8 cellular contexts compared by ENCODE assay signal in the genomic region with DNA sequence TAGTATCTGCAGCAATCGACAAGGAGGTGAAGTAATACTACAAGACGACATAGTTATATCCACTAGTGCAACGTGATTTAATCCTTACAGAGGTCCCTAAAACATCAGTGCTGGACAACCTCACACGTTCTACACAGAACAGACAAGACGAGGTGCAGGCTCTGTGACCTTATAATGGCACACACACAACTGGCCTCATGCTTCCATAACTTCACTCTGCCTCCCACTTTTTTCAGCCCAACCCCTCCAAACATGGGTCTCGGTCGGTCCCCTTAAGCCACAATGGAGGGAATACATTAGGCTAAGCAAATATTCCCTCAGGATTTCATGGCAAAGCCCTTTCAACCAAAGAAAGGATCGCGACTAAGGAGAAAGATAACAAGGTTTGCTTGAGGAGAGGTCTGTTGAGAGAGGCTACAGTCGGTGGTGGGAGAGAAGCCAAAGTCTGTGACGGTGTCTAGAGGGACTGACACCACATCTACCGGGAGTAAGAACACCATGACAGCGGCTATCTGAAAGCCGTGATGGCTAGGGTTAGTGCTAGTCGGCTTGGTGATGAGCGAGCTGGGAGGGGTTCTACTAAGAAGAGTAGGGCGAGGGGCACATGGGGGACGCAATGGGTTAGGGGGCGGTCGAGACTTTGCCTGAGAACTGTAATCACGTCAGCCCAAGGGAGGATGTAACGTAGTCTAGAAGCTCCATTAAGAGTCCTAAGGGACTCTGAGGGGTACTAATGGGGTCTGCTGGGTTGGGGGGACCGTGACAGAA. TPM values are rescaled to one million over a fixed set of nuclear protein-coding genes. Genes with fewer than 3 reads are reported as not detected.
DNase-seq lines count a peak whose midpoint lies in the region; ATAC-seq, FAIRE-seq and TF ChIP-seq lines count a peak whose summit lies in the region.

No MANE protein-coding gene starts in this region.

- 8% methylated on average over 23 of the region's 23 CpGs for WGBS in A549 (ENCODE audit: missing lambda C conversion rate)

- peak; percentile 18 for FAIRE-seq in A549 (lab: Jason Lieb, UNC)

- POLR2A ChIA-PET in A549 (lab: Yijun Ruan, JAX): interaction anchor here (2.0 kb wide), 1 partner anchor 110 kb away, joined by 6 read pairs; no protein-coding TSS in a partner anchor

- H3K36me3 Mint-ChIP-seq in activated T-helper 2 cell treated with anti-CD3 and anti-CD28 coated beads, Interferon-gamma antibody, Interleukin-2, Interleukin-4, amounts not matched to agents 10 μg/mL and 5 μg/mL and 100 μg/mL, durations not matched to agents 14 hours and 24 hours and 36 hours (ENCODE audit: low read depth): no peaks in the 10 kb centered on the region

- ATAC-seq in A549: peak; percentile 36
- ATAC-seq in omental fat pad (ENCODE audit: low FRiP score): peak; percentile 1

- peak overlapping the region; percentile 90 to 94 for H3K27ac ChIP-seq in A549

- TF ChIP-seq EP300 in A549 (IDR thresholded peaks at IDR 0.05): no peak

- CTCF ChIA-PET in A549 (lab: Yijun Ruan, JAX): interaction anchor here (2.4 kb wide), 1 partner anchor 40 kb away, joined by 9 read pairs; no protein-coding TSS in a partner anchor

- H3K27me3 Mint-ChIP-seq in activated T-helper 2 cell treated with anti-CD3 and anti-CD28 coated beads, Interferon-gamma antibody, Interleukin-2, Interleukin-4, amounts not matched to agents 10 μg/mL and 5 μg/mL and 100 μg/mL, durations not matched to agents 14 hours and 24 hours and 36 hours (ENCODE audit: low read depth): peaks cover 8% of the 10 kb centered on the region

- peaks cover 30% of the 10 kb centered on the region for H3K4me1 Mint-ChIP-seq in activated T-helper 2 cell treated with anti-CD3 and anti-CD28 coated beads, Interferon-gamma antibody, Interleukin-2, Interleukin-4, amounts not matched to agents 10 μg/mL and 5 μg/mL and 100 μg/mL, durations not matched to agents 14 hours and 24 hours and 36 hours (ENCODE audit: low read depth)

- TF ChIP-seq CTCF in A549 (IDR thresholded peaks at IDR 0.05) (no peak), GM12875 (IDR thresholded peaks at IDR 0.05; ENCODE audit: borderline replicate concordance, insufficient read depth, low read depth, low read length) (no peak), omental fat pad (IDR thresholded peaks at IDR 0.05) (no peak)

- H3K4me1 ChIP-seq in A549: peaks cover 40% of the 10 kb centered on the region

- H3K4me3 ChIP-seq in A549: peak overlapping the region; percentile 79
- peak overlapping the region; percentile 99 for H3K4me3 ChIP-seq in GM12875 (ENCODE audit: low read depth, low read length)
- H3K4me3 ChIP-seq in Jurkat, Clone E6-1 (ENCODE audit: low read length): peak overlapping the region; percentile 78

- TF ChIP-seq RAD21 in A549 (conservative IDR thresholded peaks at IDR 0.05 in 1 of 2, IDR thresholded peaks at IDR 0.05 in 1 of 2): no peak

- H3K4me3 Mint-ChIP-seq in activated T-helper 2 cell treated with anti-CD3 and anti-CD28 coated beads, Interferon-gamma antibody, Interleukin-2, Interleukin-4, amounts not matched to agents 10 μg/mL and 5 μg/mL and 100 μg/mL, durations not matched to agents 14 hours and 24 hours and 36 hours (ENCODE audit: low read depth): peak overlapping the region; percentile 90

- no peaks in the 10 kb centered on the region for H3K9me3 Mint-ChIP-seq in activated T-helper 2 cell treated with anti-CD3 and anti-CD28 coated beads, Interferon-gamma antibody, Interleukin-2, Interleukin-4, amounts not matched to agents 10 μg/mL and 5 μg/mL and 100 μg/mL, durations not matched to agents 14 hours and 24 hours and 36 hours

- TF ChIP-seq POLR2A in A549 (IDR thresholded peaks at IDR 0.05; ENCODE audit: low read length): no peak

- no peaks in the 10 kb centered on the region for H3K9me3 ChIP-seq in A549

- H3K27ac Mint-ChIP-seq in activated T-helper 2 cell treated with anti-CD3 and anti-CD28 coated beads, Interferon-gamma antibody, Interleukin-2, Interleukin-4, amounts not matched to agents 10 μg/mL and 5 μg/mL and 100 μg/mL, durations not matched to agents 14 hours and 24 hours and 36 hours: peak overlapping the region; percentile 71

- intact Hi-C loops in activated T-helper 2 cell treated with anti-CD3 and anti-CD28 coated beads, Interferon-gamma antibody, Interleukin-2, Interleukin-4, amounts not matched to agents 10 μg/mL and 5 μg/mL and 100 μg/mL, durations not matched to agents 14 hours and 24 hours and 36 hours (cut with micrococcal nuclease): loop anchor here (5.0 kb wide), 2 partner anchors 110 to 355 kb away; a partner anchor contains a TSS

- DNase-seq in A549 (ENCODE audit: low read depth in 1 of 2, low spot score in 1 of 2): peak; percentile 28 to 34
- peak; percentile 6 for DNase-seq in Jurkat, Clone E6-1 (ENCODE audit: low read depth, low spot score)
- peak; percentile 11 for DNase-seq in activated T-helper 2 cell treated with anti-CD3 and anti-CD28 coated beads, Interferon-gamma antibody, Interleukin-2, Interleukin-4, amounts not matched to agents 10 μg/mL and 5 μg/mL and 100 μg/mL, durations not matched to agents 14 hours and 24 hours and 36 hours (ENCODE audit: low spot score)
- peak; percentile 28 for DNase-seq in glomerular visceral epithelial cell (ENCODE audit: extremely low spot score)
- DNase-seq in omental fat pad (ENCODE audit: low spot score): no peak
- no peak for DNase-seq in NCI-H226
- DNase-seq in SIG-M5 treated with dmso at 0.1 percent for 504 hours (lab: John Stamatoyannopoulos, UW; ENCODE audit: unreplicated experiment): no peak

- H3K4me2 ChIP-seq in A549: peak overlapping the region; percentile 95

TF ChIP-seq in A549, 52 proteins besides CTCF, POLR2A, EP300 and RAD21:
- TF ChIP-seq CHD4 (IDR thresholded peaks at IDR 0.05; ENCODE audit: borderline replicate concordance) (no peak), MAFK (IDR thresholded peaks at IDR 0.05; ENCODE audit: partially characterized antibody) (no peak), HOXA7 (CRISPR knock-in tag; IDR thresholded peaks at IDR 0.05) (no peak), RFX5 (IDR thresholded peaks at IDR 0.05) (no peak), FOXS1 (CRISPR knock-in tag; IDR thresholded peaks at IDR 0.05) (no peak), CBX8 (IDR thresholded peaks at IDR 0.05) (no peak), HOXB13 (CRISPR knock-in tag; IDR thresholded peaks at IDR 0.05; ENCODE audit: low read depth) (no peak), ZNF302 (CRISPR knock-in tag; IDR thresholded peaks at IDR 0.05) (no peak), PHF8 (IDR thresholded peaks at IDR 0.05; ENCODE audit: borderline replicate concordance, low read depth) (no peak), RCOR1 (IDR thresholded peaks at IDR 0.05; ENCODE audit: low read depth, low read length) (no peak), NPAS2 (CRISPR knock-in tag; IDR thresholded peaks at IDR 0.05; ENCODE audit: borderline replicate concordance) (no peak), ESRRA (IDR thresholded peaks at IDR 0.05; ENCODE audit: borderline replicate concordance, low read length) (no peak)
- TF ChIP-seq, protein P1, sequence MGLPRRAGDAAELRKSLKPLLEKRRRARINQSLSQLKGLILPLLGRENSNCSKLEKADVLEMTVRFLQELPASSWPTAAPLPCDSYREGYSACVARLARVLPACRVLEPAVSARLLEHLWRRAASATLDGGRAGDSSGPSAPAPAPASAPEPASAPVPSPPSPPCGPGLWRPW (IDR thresholded peaks at IDR 0.05): no peak
- TF ChIP-seq, protein P2, sequence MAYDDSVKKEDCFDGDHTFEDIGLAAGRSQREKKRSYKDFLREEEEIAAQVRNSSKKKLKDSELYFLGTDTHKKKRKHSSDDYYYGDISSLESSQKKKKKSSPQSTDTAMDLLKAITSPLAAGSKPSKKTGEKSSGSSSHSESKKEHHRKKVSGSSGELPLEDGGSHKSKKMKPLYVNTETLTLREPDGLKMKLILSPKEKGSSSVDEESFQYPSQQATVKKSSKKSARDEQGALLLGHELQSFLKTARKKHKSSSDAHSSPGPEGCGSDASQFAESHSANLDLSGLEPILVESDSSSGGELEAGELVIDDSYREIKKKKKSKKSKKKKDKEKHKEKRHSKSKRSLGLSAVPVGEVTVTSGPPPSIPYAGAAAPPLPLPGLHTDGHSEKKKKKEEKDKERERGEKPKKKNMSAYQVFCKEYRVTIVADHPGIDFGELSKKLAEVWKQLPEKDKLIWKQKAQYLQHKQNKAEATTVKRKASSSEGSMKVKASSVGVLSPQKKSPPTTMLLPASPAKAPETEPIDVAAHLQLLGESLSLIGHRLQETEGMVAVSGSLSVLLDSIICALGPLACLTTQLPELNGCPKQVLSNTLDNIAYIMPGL (CRISPR knock-in tag; IDR thresholded peaks at IDR 0.05; ENCODE audit: borderline replicate concordance): no peak

RNA-seq across cellular contexts. Expression of a gene that starts 1.1 kb away (rescaled TPM):
- polyA plus RNA-seq in A549 (2011; rRNA removed) (21.9 and 26.7 TPM in 2 replicates), A549 (2017; fragmentation: RNase III; extraction: RNeasy Plus Mini Kit Qiagen cat#74134 plus additional on column Dnase treatment) (5.6 to 7.6 TPM (median 5.9 TPM) in 3 replicates)
- polyA plus RNA-seq in A549 (2012; cell fraction: cytosol; rRNA removed): 4.1 and 5.0 TPM in 2 replicates
- 3.9 and 6.9 TPM in 2 replicates for polyA plus RNA-seq in A549 (2012; cell fraction: nucleus; rRNA removed)
- 71.5 and 84.4 TPM in 2 replicates for polyA minus RNA-seq in A549 (2011; rRNA and poly(A)+ RNA removed)
- polyA plus RNA-seq in Jurkat, Clone E6-1 (2012; ENCODE audit: insufficient read depth, insufficient read length): 8.2 TPM
- 25.1 and 26.2 TPM in 2 replicates for total RNA-seq in activated T-helper 2 cell treated with anti-CD3 and anti-CD28 coated beads, Interferon-gamma antibody, Interleukin-2, Interleukin-4, amounts not matched to agents 10 μg/mL and 5 μg/mL and 100 μg/mL, durations not matched to agents 14 hours and 24 hours and 36 hours
- total RNA-seq in omental fat pad: 10 to 100 TPM; 31.6 to 82.9 (median 48.7) TPM

RNA-seq across cellular contexts. Expression of a gene that starts 1.3 kb away (rescaled TPM):
- polyA plus RNA-seq in A549 (2011; rRNA removed): 3.7 and 6.1 TPM in 2 replicates
- polyA plus RNA-seq in A549 (2012; cell fraction: cytosol; rRNA removed): 0.59 and 1.0 TPM in 2 replicates
- polyA plus RNA-seq in A549 (2012; cell fraction: nucleus; rRNA removed): 0.40 and 0.59 TPM in 2 replicates
- 0.98 to 1.3 TPM (median 1.2 TPM) in 3 replicates for polyA plus RNA-seq in A549 (2017; fragmentation: RNase III; extraction: RNeasy Plus Mini Kit Qiagen cat#74134 plus additional on column Dnase treatment)
- 9.0 and 9.7 TPM in 2 replicates for polyA minus RNA-seq in A549 (2011; rRNA and poly(A)+ RNA removed)
- polyA plus RNA-seq in Jurkat, Clone E6-1 (2012; ENCODE audit: insufficient read depth, insufficient read length): 5.3 TPM
- 1.5 and 2.0 TPM in 2 replicates for total RNA-seq in activated T-helper 2 cell treated with anti-CD3 and anti-CD28 coated beads, Interferon-gamma antibody, Interleukin-2, Interleukin-4, amounts not matched to agents 10 μg/mL and 5 μg/mL and 100 μg/mL, durations not matched to agents 14 hours and 24 hours and 36 hours
- total RNA-seq in omental fat pad: 1 to 10 TPM in 3 of 4 donors, under 1 TPM in 1; 0.63 to 2.0 (median 1.0) TPM

Comparison
In these comparisons a context has a peak if more than half of its experiments do, and no peak if none do; other contexts are left out.
1. DNase-seq: peak in A549 (2 of 2), Jurkat, Clone E6-1 (single experiment), activated T-helper 2 cell treated with anti-CD3 and anti-CD28 coated beads, Interferon-gamma antibody, Interleukin-2, Interleukin-4, amounts not matched to agents 10 μg/mL and 5 μg/mL and 100 μg/mL, durations not matched to agents 14 hours and 24 hours and 36 hours (single experiment) and glomerular visceral epithelial cell (single experiment); none in omental fat pad (single experiment), NCI-H226 (single experiment) and SIG-M5 treated with dmso at 0.1 percent for 504 hours (single experiment).
2. Peak in every context shown above with its lines, with median percentiles within 50 percentile points of each other: H3K4me3 ChIP-seq.